21 cellular contexts compared by ENCODE assay signal in genomic region chr4:80187677-80188076, GRCh38.
"Had no signal": no experiment of that assay in that cellular context is flagged by ENCODE, and none has a peak within 500 bp of the region (broad histone marks: within the 10 kb centered on the region; RNA-seq: fewer than 3 reads in every experiment).

No MANE protein-coding gene starts in this region.

- H3K27ac Mint-ChIP-seq: activated naive CD4-positive, alpha-beta T cell treated with anti-CD3 and anti-CD28 coated beads, Interleukin-2, amount 50 U/mL, for 24 hours; activated T-cell treated with anti-CD3 and anti-CD28 coated beads, Interleukin-2, amount 50 U/mL, for 72 hours; stimulated activated naive B cell treated with anti-CD40 and anti-IgM and Interleukin-4, amounts not matched to agents 10 μg/mL and 1 μg/mL and 100 μg/mL, for 72 hours had no signal

- DNase-seq: activated CD4-positive, alpha-beta T cell treated with anti-CD3 and anti-CD28 coated beads, Interleukin-2, amount 50 U/mL, for 1 hour; activated CD8-positive, alpha-beta memory T cell treated with anti-CD3 and anti-CD28 coated beads for 24 hours; activated effector memory CD4-positive, alpha-beta T cell treated with anti-CD3 and anti-CD28 coated beads, Interleukin-2, amount 50 U/mL, for 16 hours; activated T-cell treated with anti-CD3 and anti-CD28 coated beads, Interleukin-2, amount 50 U/mL, for 72 hours; foreskin melanocyte; stimulated activated CD4-positive, alpha-beta T cell treated with anti-CD3 and anti-CD28 coated beads, Interleukin-4, amount 100 ng/mL, for 4 hours; stimulated activated naive B cell treated with anti-CD40 and anti-IgM and Interleukin-4, amounts not matched to agents 10 μg/mL and 1 μg/mL and 100 μg/mL, for 72 hours; T-helper 1 cell; T1000; tibial artery had no signal

- H3K4me3 Mint-ChIP-seq: activated naive CD4-positive, alpha-beta T cell treated with anti-CD3 and anti-CD28 coated beads, Interleukin-2, amount 50 U/mL, for 24 hours; activated T-cell treated with anti-CD3 and anti-CD28 coated beads, Interleukin-2, amount 50 U/mL, for 72 hours; stimulated activated naive B cell treated with anti-CD40 and anti-IgM and Interleukin-4, amounts not matched to agents 10 μg/mL and 1 μg/mL and 100 μg/mL, for 72 hours had no signal

- H3K4me3 ChIP-seq: lung, tibial artery had no signal

- H3K27ac ChIP-seq: epithelial cell of prostate, neutrophil, parathyroid adenoma, tibial artery had no signal

- H3K79me2 ChIP-seq: parathyroid adenoma had no signal

- H3K27me3 Mint-ChIP-seq: stimulated activated naive B cell treated with anti-CD40 and anti-IgM and Interleukin-4, amounts not matched to agents 10 μg/mL and 1 μg/mL and 100 μg/mL, for 72 hours had no signal

- FAIRE-seq: astrocyte, keratinocyte, urothelium cell line had no signal

- H3K9ac ChIP-seq: parathyroid adenoma had no signal

- H3K4me1 ChIP-seq: parathyroid adenoma had no signal

- H3K36me3 ChIP-seq: neutrophil, tibial artery had no signal

- H3K9me3 ChIP-seq: neutrophil, tibial artery had no signal

- ATAC-seq: activated T-cell treated with anti-CD3 and anti-CD28 coated beads, Interleukin-2, amount 50 U/mL, for 72 hours; left lobe of liver; sciatic nerve; SK-N-SH treated with all-trans-retinoic acid at 6 μM for 48 hours; stimulated activated naive B cell treated with anti-CD40 and anti-IgM and Interleukin-4, amounts not matched to agents 10 μg/mL and 1 μg/mL and 100 μg/mL, for 72 hours had no signal

- H2AFZ ChIP-seq: parathyroid adenoma had no signal

- H3K9me3 Mint-ChIP-seq: activated naive CD4-positive, alpha-beta T cell treated with anti-CD3 and anti-CD28 coated beads, Interleukin-2, amount 50 U/mL, for 24 hours; activated T-cell treated with anti-CD3 and anti-CD28 coated beads, Interleukin-2, amount 50 U/mL, for 72 hours; stimulated activated naive B cell treated with anti-CD40 and anti-IgM and Interleukin-4, amounts not matched to agents 10 μg/mL and 1 μg/mL and 100 μg/mL, for 72 hours had no signal
